11 cellular contexts compared by ENCODE assay signal in the genomic region with DNA sequence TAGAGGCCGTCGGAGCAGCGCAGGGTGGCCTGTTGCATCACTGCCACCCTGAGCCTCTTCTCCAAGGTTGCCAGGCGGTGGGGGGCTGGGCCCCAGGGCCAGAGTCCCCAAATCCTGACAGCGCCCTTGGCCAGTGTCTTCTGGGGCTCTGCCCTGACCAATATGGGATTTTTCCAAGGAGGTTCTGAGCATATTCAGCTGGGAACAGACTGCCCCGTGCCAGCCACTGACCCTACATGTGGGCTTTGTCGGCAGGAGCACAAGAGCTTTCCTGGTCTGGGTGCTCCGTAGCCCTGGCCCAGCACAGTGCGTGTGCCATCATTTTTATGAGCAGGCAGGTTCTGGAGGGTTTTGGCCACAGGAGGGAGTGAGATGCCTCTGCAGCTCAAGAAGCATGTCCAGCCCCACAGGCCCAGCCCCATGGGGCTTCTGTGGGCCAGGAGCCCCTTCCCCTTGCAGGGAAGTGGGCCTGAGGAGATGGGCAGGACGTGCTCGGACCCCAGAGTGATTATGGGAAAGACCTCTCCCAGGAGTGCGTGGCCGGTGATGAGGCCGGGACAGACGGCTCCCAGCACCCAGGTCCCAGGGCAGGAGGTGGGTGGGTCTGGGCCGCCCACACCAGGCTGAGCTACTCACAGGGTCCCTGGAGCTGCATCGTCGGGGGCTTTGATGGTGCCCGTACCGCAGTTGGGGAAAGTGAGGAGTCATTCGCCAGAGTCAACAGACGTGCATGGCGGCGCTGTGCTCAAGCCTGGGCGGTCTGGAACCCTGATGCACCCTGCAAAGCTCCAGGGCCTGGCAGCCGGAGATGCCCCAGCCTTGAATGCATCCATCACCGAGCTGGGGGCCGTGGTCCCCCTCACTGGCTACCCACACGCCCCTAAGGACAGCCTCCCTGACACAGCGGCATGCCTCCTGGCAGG.
DNase-seq lines count a peak whose midpoint lies in the region; ATAC-seq and TF ChIP-seq lines count a peak whose summit lies in the region.
"Had no signal": no experiment of that assay in that cellular context is flagged by ENCODE, and none has a peak within 500 bp of the region (broad histone marks: within the 10 kb centered on the region; RNA-seq: fewer than 3 reads in every experiment).

No MANE protein-coding gene starts in this region.

- H3K9me3 Mint-ChIP-seq in osteocyte (ENCODE audit: unreplicated experiment), result no peaks in the 10 kb centered on the region

- H3K4me2 ChIP-seq in fibroblast of lung (ENCODE audit: extremely low read depth, insufficient read depth, low read length), result no peak overlapping the region

- POLR2A ChIA-PET in Panc1 (lab: Charles Lee), result interaction anchor here (0.6 kb wide), 2 partner anchors 53 to 160 kb away, joined by 7 to 15 read pairs; no protein-coding TSS in a partner anchor

- H3K9ac ChIP-seq in fibroblast of lung (ENCODE audit: insufficient read depth, low read length), result no peak overlapping the region

- H3K79me2 ChIP-seq in fibroblast of lung (ENCODE audit: control insufficient read depth, insufficient read depth, low read length), result no peaks in the 10 kb centered on the region

- peak; percentile 37 for ATAC-seq in Panc1

- no peaks in the 10 kb centered on the region for H3K9me3 ChIP-seq in Panc1 (ENCODE audit: control insufficient read depth, insufficient read depth, low read depth, low read length)
- no peaks in the 10 kb centered on the region for H3K9me3 ChIP-seq in fibroblast of lung (ENCODE audit: control insufficient read depth, insufficient read depth, low read depth, low read length)
- H3K9me3 ChIP-seq: Caco-2 had no signal

- H3K36me3 ChIP-seq in Panc1 (ENCODE audit: control insufficient read depth, insufficient read depth, low read length), result no peaks in the 10 kb centered on the region
- no peaks in the 10 kb centered on the region for H3K36me3 ChIP-seq in fibroblast of lung (ENCODE audit: control insufficient read depth, insufficient read depth, low read length)

- H3K27me3 Mint-ChIP-seq in osteocyte (ENCODE audit: unreplicated experiment), result no peaks in the 10 kb centered on the region

- CTCF ChIA-PET in Panc1 (lab: Charles Lee), result interaction anchor here (0.6 to 1.5 kb wide), 5 partner anchors 55 to 113 kb away, joined by 3 to 6 read pairs (median 4); no protein-coding TSS in a partner anchor

- no peak overlapping the region for H3K27ac Mint-ChIP-seq in osteocyte (ENCODE audit: unreplicated experiment)

- intact Hi-C loops in Panc1 (cut with micrococcal nuclease; ENCODE audit: unreplicated experiment), result no loop called here

- H3K4me3 Mint-ChIP-seq in osteocyte (ENCODE audit: unreplicated experiment), result no peak overlapping the region

- H4K20me1 ChIP-seq in fibroblast of lung (ENCODE audit: control insufficient read depth, extremely low read depth, insufficient read depth, low read length), result no peaks in the 10 kb centered on the region

- peaks cover 3% of the 10 kb centered on the region for H3K4me1 Mint-ChIP-seq in osteocyte (ENCODE audit: unreplicated experiment)

- no peaks in the 10 kb centered on the region for H3K36me3 Mint-ChIP-seq in osteocyte (ENCODE audit: unreplicated experiment)

- peak overlapping the region; percentile 7; the same call in 1 of the 2 replicates for H3K27ac ChIP-seq in Panc1 (ENCODE audit: low read length)
- H3K27ac ChIP-seq in fibroblast of lung (ENCODE audit: insufficient read depth, low read length), result no peak overlapping the region

- in situ Hi-C loops in Panc1 (cut with HindIII; ENCODE audit: low pct_unique_long_range_greater_than_20kb, low sequenced_read_pairs), result no loop called here

- no peaks in the 10 kb centered on the region for H3K27me3 ChIP-seq in Panc1 (ENCODE audit: control insufficient read depth, insufficient read depth, low read length)
- H3K27me3 ChIP-seq in fibroblast of lung (ENCODE audit: control insufficient read depth, insufficient read depth, low read length), result no peaks in the 10 kb centered on the region

- H3K4me1 ChIP-seq in Panc1 (ENCODE audit: control insufficient read depth, insufficient read depth, low read length) (peaks cover 26% of the 10 kb centered on the region), fibroblast of lung (ENCODE audit: control insufficient read depth, extremely low read depth, insufficient read depth, low read length) (peaks cover 2% of the 10 kb centered on the region)

- BruUV-seq in Panc1 (replicated peaks; lab: Mats Ljungman, UMichigan), result no TSS peak

- DNase-seq in AG20443 (ENCODE audit: low spot score) (peak; percentile 46), Panc1 (ENCODE audit: low read depth, low spot score) (no peak), fibroblast of lung (ENCODE audit: low read depth in 2 of 2) (peak in 1 of 2 donors; percentile 23), osteocyte (ENCODE audit: extremely low spot score, unreplicated experiment) (no peak), NCI-H2029 treated with DMSO at 0.1 percent for 48 hours (lab: John Stamatoyannopoulos, UW) (no peak), NCI-H510A (lab: John Stamatoyannopoulos, UW) (no peak), H4 (ENCODE audit: low spot score) (no peak)
- no peak for DNase-seq in activated CD4-positive, alpha-beta T cell treated with anti-CD3 and anti-CD28 coated beads for 4 hours
- DNase-seq: Caco-2; effector CD8-positive, alpha-beta T cell; NCI-H1417 had no signal

- peak overlapping the region; percentile 34 for H2AFZ ChIP-seq in fibroblast of lung (ENCODE audit: low read length)

- peak; percentile 77 for TF ChIP-seq CTCF in Panc1 (IDR thresholded peaks at IDR 0.05)
- peak; percentile 27 to 35 for TF ChIP-seq CTCF in fibroblast of lung (conservative IDR thresholded peaks at IDR 0.05 in 1 of 2, IDR thresholded peaks at IDR 0.05 in 1 of 2; ENCODE audit: low read depth in 1 of 2, low read length in 2 of 2)
- TF ChIP-seq CTCF in osteocyte (IDR thresholded peaks at IDR 0.05), result peak; percentile 19

- H3K4me3 ChIP-seq in Panc1 (ENCODE audit: low read depth in 2 of 2, low read length in 2 of 2), result no peak overlapping the region
- no peak overlapping the region for H3K4me3 ChIP-seq in fibroblast of lung (replicated peaks in 1 of 4; ENCODE audit: control extremely low read depth in 1 of 4, insufficient read depth in 1 of 4, low read depth in 3 of 4, low read length in 4 of 4)

Comparison
In these comparisons a context has a peak if more than half of its experiments do, and no peak if none do; other contexts are left out.
1. CTCF ChIP-seq: peak in every context shown above with its lines; median percentile 77 in Panc1; 31 in fibroblast of lung; 19 in osteocyte.